ENCODE assay signal across 9 cellular contexts in the genomic region with DNA sequence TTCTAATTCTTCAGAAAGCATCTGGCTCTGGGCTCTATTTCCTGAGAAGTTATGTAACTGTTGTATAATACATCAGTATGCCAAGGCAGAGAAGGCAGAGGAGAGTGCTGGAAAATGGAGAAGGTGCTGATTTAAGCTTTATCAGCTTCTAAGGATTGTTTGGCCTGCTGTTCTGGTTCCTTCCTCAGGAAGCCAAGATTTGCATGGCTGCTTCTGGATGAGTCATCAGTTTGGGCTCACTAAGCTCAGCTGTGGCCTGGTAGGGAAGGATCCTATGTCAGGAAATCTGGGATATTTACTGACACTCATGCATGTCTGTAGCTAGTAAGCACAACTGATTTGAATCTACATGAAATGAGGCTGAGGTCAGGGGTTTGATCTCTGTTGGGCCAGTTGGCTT.
DNase-seq lines count a peak whose midpoint lies in the region; ATAC-seq and TF ChIP-seq lines count a peak whose summit lies in the region.
"Had no signal": no experiment of that assay in that cellular context is flagged by ENCODE, and none has a peak within 500 bp of the region (broad histone marks: within the 10 kb centered on the region; RNA-seq: fewer than 3 reads in every experiment).

No MANE protein-coding gene starts in this region.

- DNase-seq in A172 (ENCODE audit: low spot score) = peak; percentile 66
- DNase-seq in HCEC 1CT = peak; percentile 91
- peak; percentile 68 for DNase-seq in WERI-Rb-1
- DNase-seq in hepatic stellate cell (ENCODE audit: low spot score) = peak; percentile 27
- DNase-seq in cerebellar cortex (ENCODE audit: low spot score) = no peak
- DNase-seq: CD4-positive, alpha-beta memory T cell had no signal

- H3K9me3 ChIP-seq in WERI-Rb-1 (ENCODE audit: severe bottlenecking) = no peaks in the 10 kb centered on the region

- no peaks in the 10 kb centered on the region for H3K27me3 ChIP-seq in WERI-Rb-1 (ENCODE audit: insufficient read depth, low read depth, severe bottlenecking)

- no peak for ATAC-seq in HG02571 (IDR thresholded peaks at IDR 0.05; ENCODE audit: unreplicated experiment)
- no peak for ATAC-seq in GM19397 (IDR thresholded peaks at IDR 0.05; ENCODE audit: unreplicated experiment)
- ATAC-seq in GM19324 (IDR thresholded peaks at IDR 0.05; ENCODE audit: low FRiP score, unreplicated experiment) = no peak

- no peak overlapping the region for H3K4me3 ChIP-seq in WERI-Rb-1 (ENCODE audit: low read depth, low read length)

- TF ChIP-seq CTCF in WERI-Rb-1 (IDR thresholded peaks at IDR 0.05; ENCODE audit: low read depth, low read length) = no peak

- no peak overlapping the region for H3K27ac ChIP-seq in WERI-Rb-1

- no peaks in the 10 kb centered on the region for H3K36me3 ChIP-seq in WERI-Rb-1
